ENCODE assay signal across 10 cellular contexts in the genomic region with DNA sequence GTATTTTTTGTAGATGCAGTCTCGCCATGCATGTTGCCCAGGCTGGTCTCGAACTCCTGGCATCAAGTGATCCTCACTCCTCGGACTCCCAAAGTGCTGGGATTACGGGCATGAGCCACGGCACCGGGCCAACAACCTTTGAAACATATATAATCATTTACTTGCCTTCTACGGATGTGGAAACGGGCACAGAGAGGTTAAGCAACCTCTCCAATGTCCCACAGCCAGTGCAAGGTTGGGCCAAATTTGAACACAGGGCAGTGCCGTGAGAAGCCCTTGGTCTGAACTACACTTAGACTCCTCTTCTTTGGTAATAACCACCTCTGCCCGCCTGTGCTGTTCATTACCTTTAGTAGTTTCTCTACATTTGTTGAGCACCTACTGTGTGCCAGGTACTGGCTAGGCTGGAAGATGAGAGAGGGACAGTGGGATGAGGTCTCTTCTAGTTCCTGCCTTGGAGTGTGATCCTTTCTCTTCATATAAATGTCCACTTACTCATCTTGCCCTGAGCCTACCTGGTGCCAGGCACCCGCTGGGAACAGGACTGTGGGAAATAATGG. TPM values are rescaled to one million over a fixed set of nuclear protein-coding genes. Genes with fewer than 3 reads are reported as not detected.
DNase-seq lines count a peak whose midpoint lies in the region; ATAC-seq and TF ChIP-seq lines count a peak whose summit lies in the region.
"Had no signal": no experiment of that assay in that cellular context is flagged by ENCODE, and none has a peak within 500 bp of the region (broad histone marks: within the 10 kb centered on the region; RNA-seq: fewer than 3 reads in every experiment).

No MANE protein-coding gene starts in this region.

- H3K4me3 Mint-ChIP-seq in activated T-cell treated with anti-CD3 and anti-CD28 coated beads, Interleukin-2, amount 50 U/mL, for 72 hours, result peak overlapping the region; percentile 82 to 92
- H3K4me3 Mint-ChIP-seq in activated B cell treated with CpG ODN at 0.5 μM for 24 hours, result peak overlapping the region; percentile 38
- H3K4me3 Mint-ChIP-seq in progenitor cell of endocrine pancreas (ENCODE audit: low read depth), result peak overlapping the region; percentile 14

- ATAC-seq in activated T-cell treated with anti-CD3 and anti-CD28 coated beads, Interleukin-2, amount 50 U/mL, for 72 hours (replicated peaks in 1 of 2), result no peak
- ATAC-seq in activated B cell treated with CpG ODN at 0.5 μM for 24 hours (ENCODE audit: low read depth), result no peak

- TF ChIP-seq CTCF in activated B cell treated with CpG ODN at 0.5 μM for 24 hours (IDR thresholded peaks at IDR 0.05) (no peak), progenitor cell of endocrine pancreas (IDR thresholded peaks at IDR 0.05; ENCODE audit: unreplicated experiment) (no peak), foreskin fibroblast (IDR thresholded peaks at IDR 0.05; ENCODE audit: low read depth, low read length) (no peak)

- peaks cover 2 to 16% of the 10 kb centered on the region in 2 donors for H3K36me3 Mint-ChIP-seq in activated T-cell treated with anti-CD3 and anti-CD28 coated beads, Interleukin-2, amount 50 U/mL, for 72 hours (ENCODE audit: insufficient read depth in 2 of 2)
- H3K36me3 Mint-ChIP-seq in activated B cell treated with CpG ODN at 0.5 μM for 24 hours (ENCODE audit: low read depth), result peaks cover 47% of the 10 kb centered on the region
- H3K36me3 Mint-ChIP-seq in progenitor cell of endocrine pancreas (ENCODE audit: insufficient read depth), result peaks cover 25% of the 10 kb centered on the region

- H3K9me3 Mint-ChIP-seq in activated T-cell treated with anti-CD3 and anti-CD28 coated beads, Interleukin-2, amount 50 U/mL, for 72 hours, result no peaks in the 10 kb centered on the region
- no peaks in the 10 kb centered on the region for H3K9me3 Mint-ChIP-seq in activated B cell treated with CpG ODN at 0.5 μM for 24 hours
- H3K9me3 Mint-ChIP-seq in progenitor cell of endocrine pancreas (ENCODE audit: low read depth), result no peaks in the 10 kb centered on the region

- H3K4me1 Mint-ChIP-seq in activated T-cell treated with anti-CD3 and anti-CD28 coated beads, Interleukin-2, amount 50 U/mL, for 72 hours (ENCODE audit: low read depth), result peaks cover 38% of the 10 kb centered on the region
- H3K4me1 Mint-ChIP-seq in activated B cell treated with CpG ODN at 0.5 μM for 24 hours (peaks cover 39% of the 10 kb centered on the region), progenitor cell of endocrine pancreas (ENCODE audit: low read depth) (peaks cover 13% of the 10 kb centered on the region)

- no peak for DNase-seq in activated T-cell treated with anti-CD3 and anti-CD28 coated beads, Interleukin-2, amount 50 U/mL, for 72 hours
- DNase-seq in activated T-cell treated with anti-CD3 and anti-CD28 coated beads, Interleukin-2, amount 50 U/mL, for 48 hours, result no peak
- DNase-seq in activated B cell treated with CpG ODN at 0.5 μM for 24 hours (no peak), progenitor cell of endocrine pancreas (ENCODE audit: low spot score, unreplicated experiment) (no peak), foreskin fibroblast (no peak), COLO668 (lab: John Stamatoyannopoulos, UW; ENCODE audit: unreplicated experiment) (no peak)
- DNase-seq: cerebellar nuclear complex; stimulated activated CD4-positive, alpha-beta T cell treated with anti-CD3 and anti-CD28 coated beads, Interleukin-4, amount 100 ng/mL, for 4 hours had no signal

- CTCF ChIA-PET in activated B cell treated with CpG ODN at 0.5 μM for 24 hours (lab: Charles Lee), result interaction anchor here (1.0 kb wide), 1 partner anchor 9 kb away, joined by 6 read pairs; no protein-coding TSS in a partner anchor

- POLR2A ChIA-PET in activated B cell treated with CpG ODN at 0.5 μM for 24 hours (lab: Charles Lee), result interaction anchor here (1.3 to 2.8 kb wide), 2 partner anchors 9 to 20 kb away, joined by 3 to 15 read pairs; no protein-coding TSS in a partner anchor

- H3K27ac Mint-ChIP-seq in activated T-cell treated with anti-CD3 and anti-CD28 coated beads, Interleukin-2, amount 50 U/mL, for 72 hours, result peak overlapping the region; percentile 34
- H3K27ac Mint-ChIP-seq in activated B cell treated with CpG ODN at 0.5 μM for 24 hours (no peak overlapping the region), progenitor cell of endocrine pancreas (no peak overlapping the region)

- H3K27me3 Mint-ChIP-seq in activated T-cell treated with anti-CD3 and anti-CD28 coated beads, Interleukin-2, amount 50 U/mL, for 72 hours (ENCODE audit: low read depth), result no peaks in the 10 kb centered on the region
- H3K27me3 Mint-ChIP-seq in activated B cell treated with CpG ODN at 0.5 μM for 24 hours (no peaks in the 10 kb centered on the region), progenitor cell of endocrine pancreas (no peaks in the 10 kb centered on the region)

- no peak overlapping the region for H3K4me3 ChIP-seq in foreskin fibroblast (ENCODE audit: low read depth in 1 of 2, low read length in 2 of 2)

- intact Hi-C loops in activated B cell treated with CpG ODN at 0.5 μM for 24 hours (cut with micrococcal nuclease), result no loop called here

RNA-seq across cellular contexts. Expression of gene DDX54, which starts 2.2 kb away (rescaled TPM):
- 10 to 100 TPM; 81.4 to 82.7 TPM for total RNA-seq in activated T-cell treated with anti-CD3 and anti-CD28 coated beads, Interleukin-2, amount 50 U/mL, for 72 hours
- 115 TPM in 2 replicates for total RNA-seq in activated B cell treated with CpG ODN at 0.5 μM for 24 hours
- total RNA-seq in progenitor cell of endocrine pancreas, result 61.5 and 66.1 TPM in 2 replicates

RNA-seq across cellular contexts. Expression of gene RITA1, which starts 2.4 kb away (rescaled TPM):
- total RNA-seq in activated T-cell treated with anti-CD3 and anti-CD28 coated beads, Interleukin-2, amount 50 U/mL, for 72 hours, result 10 to 100 TPM; 21.3 to 25.1 TPM
- 15.5 and 18.2 TPM in 2 replicates for total RNA-seq in activated B cell treated with CpG ODN at 0.5 μM for 24 hours
- 15.6 and 16.2 TPM in 2 replicates for total RNA-seq in progenitor cell of endocrine pancreas

RNA-seq across cellular contexts. Expression of gene CFAP73, which starts 33.6 kb away (rescaled TPM):
- 1 to 10 TPM; 2.0 to 2.1 TPM for total RNA-seq in activated T-cell treated with anti-CD3 and anti-CD28 coated beads, Interleukin-2, amount 50 U/mL, for 72 hours
- 0.88 and 1.1 TPM in 2 replicates for total RNA-seq in activated B cell treated with CpG ODN at 0.5 μM for 24 hours
- total RNA-seq in progenitor cell of endocrine pancreas, result not detected in 2 replicates
- total RNA-seq: M059J, mesenteric fat pad had no signal

RNA-seq across cellular contexts. Expression of gene TPCN1, which starts 38.2 kb away (rescaled TPM):
- total RNA-seq in activated T-cell treated with anti-CD3 and anti-CD28 coated beads, Interleukin-2, amount 50 U/mL, for 72 hours, result 10 to 100 TPM; 74.7 to 84.0 TPM
- total RNA-seq in activated B cell treated with CpG ODN at 0.5 μM for 24 hours, result 107 and 126 TPM in 2 replicates
- 32.1 and 34.1 TPM in 2 replicates for total RNA-seq in progenitor cell of endocrine pancreas

RNA-seq across cellular contexts. Expression of gene RASAL1, which starts 47.5 kb away (rescaled TPM):
- 10 to 100 TPM in 1 of 2 donors, 1 to 10 TPM in 1; 6.7 to 13.4 TPM for total RNA-seq in activated T-cell treated with anti-CD3 and anti-CD28 coated beads, Interleukin-2, amount 50 U/mL, for 72 hours
- total RNA-seq in activated B cell treated with CpG ODN at 0.5 μM for 24 hours, result 4.9 and 7.1 TPM in 2 replicates
- total RNA-seq in progenitor cell of endocrine pancreas, result 0.36 and 0.46 TPM in 2 replicates
- total RNA-seq: M059J, mesenteric fat pad had no signal

Comparison
In these comparisons a context has a peak if more than half of its experiments do, and no peak if none do; other contexts are left out.
1. H3K4me3 Mint-ChIP-seq: peak in every context shown above with its lines; median percentile 87 in activated T-cell treated with anti-CD3 and anti-CD28 coated beads, Interleukin-2, amount 50 U/mL, for 72 hours; 38 in activated B cell treated with CpG ODN at 0.5 μM for 24 hours; 14 in progenitor cell of endocrine pancreas.